ENCODE assay signal across 17 cellular contexts in genomic region chr6:100701728-100702127, GRCh38.
DNase-seq lines count a peak whose midpoint lies in the region; ATAC-seq and TF ChIP-seq lines count a peak whose summit lies in the region.
"Had no signal": no experiment of that assay in that cellular context is flagged by ENCODE, and none has a peak within 500 bp of the region (broad histone marks: within the 10 kb centered on the region; RNA-seq: fewer than 3 reads in every experiment).

No MANE protein-coding gene starts in this region.

- BruUV-seq in PC-9 (replicated peaks; lab: Mats Ljungman, UMichigan) = no TSS peak

- no peak overlapping the region for H2AFZ ChIP-seq in PC-9

- peak overlapping the region; percentile 17 for H3K27ac Mint-ChIP-seq in activated T-helper 2 cell treated with anti-CD3 and anti-CD28 coated beads, Interferon-gamma antibody, Interleukin-2, Interleukin-4, amounts not matched to agents 10 μg/mL and 5 μg/mL and 100 μg/mL, durations not matched to agents 14 hours and 24 hours and 36 hours
- peak overlapping the region; percentile 1 for H3K27ac Mint-ChIP-seq in stimulated activated memory B cell treated with anti-CD40 and anti-IgM and Interleukin-4, amounts not matched to agents 10 μg/mL and 1 μg/mL and 100 μg/mL, for 72 hours
- H3K27ac Mint-ChIP-seq: CD8-positive, alpha-beta memory T cell had no signal

- POLR2A ChIA-PET in PC-9 (lab: Charles Lee; ENCODE audit: unreplicated experiment) = no interaction called here

- no peaks in the 10 kb centered on the region for H3K27me3 Mint-ChIP-seq in activated T-cell treated with anti-CD3 and anti-CD28 coated beads, Interleukin-2, amount 50 U/mL, for 4 hours (ENCODE audit: low read depth)
- no peaks in the 10 kb centered on the region for H3K27me3 Mint-ChIP-seq in activated T-helper 2 cell treated with anti-CD3 and anti-CD28 coated beads, Interferon-gamma antibody, Interleukin-2, Interleukin-4, amounts not matched to agents 10 μg/mL and 5 μg/mL and 100 μg/mL, durations not matched to agents 14 hours and 24 hours and 36 hours (ENCODE audit: low read depth)
- no peaks in the 10 kb centered on the region for H3K27me3 Mint-ChIP-seq in stimulated activated memory B cell treated with anti-CD40 and anti-IgM and Interleukin-4, amounts not matched to agents 10 μg/mL and 1 μg/mL and 100 μg/mL, for 72 hours
- H3K27me3 Mint-ChIP-seq: CD8-positive, alpha-beta memory T cell had no signal

- peaks cover under 1% of the 10 kb centered on the region; the same call in 1 of the 2 replicates for H3K9me2 ChIP-seq in PC-9 (ENCODE audit: insufficient read depth)

- no peak for TF ChIP-seq CTCF in PC-9 (conservative IDR thresholded peaks at IDR 0.05)

- H3K36me3 ChIP-seq in PC-9 (ENCODE audit: low read depth) = 0 out of 2 replicates have a peak, but pooled peaks cover 4% of the 10 kb centered on the region

- H3K9me3 Mint-ChIP-seq in activated T-cell treated with anti-CD3 and anti-CD28 coated beads, Interleukin-2, amount 50 U/mL, for 4 hours = peaks cover 21% of the 10 kb centered on the region
- peaks cover 23% of the 10 kb centered on the region for H3K9me3 Mint-ChIP-seq in activated T-helper 2 cell treated with anti-CD3 and anti-CD28 coated beads, Interferon-gamma antibody, Interleukin-2, Interleukin-4, amounts not matched to agents 10 μg/mL and 5 μg/mL and 100 μg/mL, durations not matched to agents 14 hours and 24 hours and 36 hours
- peaks cover 18% of the 10 kb centered on the region for H3K9me3 Mint-ChIP-seq in stimulated activated memory B cell treated with anti-CD40 and anti-IgM and Interleukin-4, amounts not matched to agents 10 μg/mL and 1 μg/mL and 100 μg/mL, for 72 hours

- no peak overlapping the region for H3K4me2 ChIP-seq in PC-9
- H3K4me2 ChIP-seq: BLaER1 treated with 17β-estradiol and CSF1 and Interleukin-3, amounts not matched to agents 10 nM and 100 nM had no signal

- intact Hi-C loops in activated T-helper 2 cell treated with anti-CD3 and anti-CD28 coated beads, Interferon-gamma antibody, Interleukin-2, Interleukin-4, amounts not matched to agents 10 μg/mL and 5 μg/mL and 100 μg/mL, durations not matched to agents 14 hours and 24 hours and 36 hours (cut with micrococcal nuclease) = no loop called here
- intact Hi-C loops in PC-9 (cut with micrococcal nuclease; ENCODE audit: unreplicated experiment) = no loop called here

- no peaks in the 10 kb centered on the region; the same call in 1 of the 2 replicates for H3K9me3 ChIP-seq in PC-9 (ENCODE audit: insufficient read depth, low read depth)

- peaks cover 4% of the 10 kb centered on the region; the same call in 1 of the 2 replicates for H4K20me1 ChIP-seq in PC-9 (ENCODE audit: insufficient read depth)
- H4K20me1 ChIP-seq: BLaER1 treated with 17β-estradiol and CSF1 and Interleukin-3, amounts not matched to agents 10 nM and 100 nM had no signal

- DNase-seq in activated T-cell treated with anti-CD3 and anti-CD28 coated beads, Interleukin-2, amount 50 U/mL, for 4 hours = no peak
- DNase-seq in activated T-cell treated with anti-CD3 and anti-CD28 coated beads for 4 hours (no peak), HCEC 1CT (peak; percentile 19), PC-9 (no peak), NCI-H2171 (lab: John Stamatoyannopoulos, UW) (no peak)
- DNase-seq in activated T-helper 2 cell treated with anti-CD3 and anti-CD28 coated beads, Interferon-gamma antibody, Interleukin-2, Interleukin-4, amounts not matched to agents 10 μg/mL and 5 μg/mL and 100 μg/mL, durations not matched to agents 14 hours and 24 hours and 36 hours (ENCODE audit: low spot score) = no peak
- DNase-seq: CD8-positive, alpha-beta memory T cell; GOT3; Kasumi-1; NCI-H1105; NCI-H1694; NCI-H2227 treated with DMSO at 0.1 percent for 48 hours; NCI-H510A treated with DMSO at 0.1 percent for 48 hours; NCI-H774; Right ventricle myocardium superior had no signal

- ATAC-seq in activated T-cell treated with anti-CD3 and anti-CD28 coated beads, Interleukin-2, amount 50 U/mL, for 4 hours = peak; percentile 34 to 62
- ATAC-seq in stimulated activated memory B cell treated with anti-CD40 and anti-IgM and Interleukin-4, amounts not matched to agents 10 μg/mL and 1 μg/mL and 100 μg/mL, for 72 hours = no peak

- no peaks in the 10 kb centered on the region for H3K4me1 ChIP-seq in PC-9 (replicated peaks; ENCODE audit: insufficient read depth)
- H3K4me1 ChIP-seq: BLaER1 treated with 17β-estradiol and CSF1 and Interleukin-3, amounts not matched to agents 10 nM and 100 nM had no signal

- no peaks in the 10 kb centered on the region for H3K79me2 ChIP-seq in PC-9 (ENCODE audit: low read depth)

- peaks cover 7% of the 10 kb centered on the region for H3K4me1 Mint-ChIP-seq in activated T-cell treated with anti-CD3 and anti-CD28 coated beads, Interleukin-2, amount 50 U/mL, for 4 hours (ENCODE audit: low read depth)
- peaks cover 7% of the 10 kb centered on the region for H3K4me1 Mint-ChIP-seq in activated T-helper 2 cell treated with anti-CD3 and anti-CD28 coated beads, Interferon-gamma antibody, Interleukin-2, Interleukin-4, amounts not matched to agents 10 μg/mL and 5 μg/mL and 100 μg/mL, durations not matched to agents 14 hours and 24 hours and 36 hours (ENCODE audit: low read depth)
- H3K4me1 Mint-ChIP-seq in stimulated activated memory B cell treated with anti-CD40 and anti-IgM and Interleukin-4, amounts not matched to agents 10 μg/mL and 1 μg/mL and 100 μg/mL, for 72 hours = no peaks in the 10 kb centered on the region

- H3K4me3 ChIP-seq in PC-9 = no peak overlapping the region
- H3K4me3 ChIP-seq: BLaER1 treated with 17β-estradiol and CSF1 and Interleukin-3, amounts not matched to agents 10 nM and 100 nM had no signal

- no peak overlapping the region for H3K4me3 Mint-ChIP-seq in activated T-cell treated with anti-CD3 and anti-CD28 coated beads, Interleukin-2, amount 50 U/mL, for 4 hours
- H3K4me3 Mint-ChIP-seq in activated T-helper 2 cell treated with anti-CD3 and anti-CD28 coated beads, Interferon-gamma antibody, Interleukin-2, Interleukin-4, amounts not matched to agents 10 μg/mL and 5 μg/mL and 100 μg/mL, durations not matched to agents 14 hours and 24 hours and 36 hours (ENCODE audit: low read depth) = no peak overlapping the region
- no peak overlapping the region for H3K4me3 Mint-ChIP-seq in stimulated activated memory B cell treated with anti-CD40 and anti-IgM and Interleukin-4, amounts not matched to agents 10 μg/mL and 1 μg/mL and 100 μg/mL, for 72 hours
- H3K4me3 Mint-ChIP-seq: CD8-positive, alpha-beta memory T cell had no signal

- H3F3A ChIP-seq in PC-9 (ENCODE audit: insufficient read depth, low read depth) = no peaks in the 10 kb centered on the region

- peaks cover 32% of the 10 kb centered on the region for H3K36me3 Mint-ChIP-seq in activated T-cell treated with anti-CD3 and anti-CD28 coated beads, Interleukin-2, amount 50 U/mL, for 4 hours (ENCODE audit: insufficient read depth)
- peaks cover 46% of the 10 kb centered on the region for H3K36me3 Mint-ChIP-seq in activated T-helper 2 cell treated with anti-CD3 and anti-CD28 coated beads, Interferon-gamma antibody, Interleukin-2, Interleukin-4, amounts not matched to agents 10 μg/mL and 5 μg/mL and 100 μg/mL, durations not matched to agents 14 hours and 24 hours and 36 hours (ENCODE audit: low read depth)
- H3K36me3 Mint-ChIP-seq in stimulated activated memory B cell treated with anti-CD40 and anti-IgM and Interleukin-4, amounts not matched to agents 10 μg/mL and 1 μg/mL and 100 μg/mL, for 72 hours = peaks cover 60% of the 10 kb centered on the region

- no peak overlapping the region for H3K27ac ChIP-seq in PC-9
- H3K27ac ChIP-seq: BLaER1 treated with 17β-estradiol and CSF1 and Interleukin-3, amounts not matched to agents 10 nM and 100 nM had no signal

- H3K27me3 ChIP-seq in PC-9 (ENCODE audit: insufficient read depth, low read depth) = no peaks in the 10 kb centered on the region
- H3K27me3 ChIP-seq: BLaER1 treated with 17β-estradiol and CSF1 and Interleukin-3, amounts not matched to agents 10 nM and 100 nM had no signal

- CTCF ChIA-PET in PC-9 (lab: Charles Lee) = no interaction called here
